1 cellular context compared by ENCODE assay signal in genomic region chr10:30549288-30549687, GRCh38.
TF ChIP-seq lines count a peak whose summit lies in the region.

No MANE protein-coding gene starts in this region.

TF ChIP-seq in HEK293, 187 proteins besides CTCF, POLR2A, EP300 and RAD21 (continued from another document):
- TF ChIP-seq ZNF518A (tag by site-specific recombination; conservative IDR thresholded peaks at IDR 0.05; ENCODE audit: low read depth) (peak; percentile 95), REST (tag by site-specific recombination; IDR thresholded peaks at IDR 0.05) (peak; percentile 76; the same call in 1 of the 2 replicates), RBAK (tag by site-specific recombination; IDR thresholded peaks at IDR 0.05) (0 out of 2 replicates have a peak, but pooled peaks have one; percentile 53), ZFP3 (tag by site-specific recombination; IDR thresholded peaks at IDR 0.05; ENCODE audit: low read depth) (0 out of 2 replicates have a peak, but pooled peaks have one; percentile 32), ZBTB21 (tag by site-specific recombination; IDR thresholded peaks at IDR 0.05) (peak; percentile 51; the same call in 1 of the 2 replicates), ZBTB11 (tag by site-specific recombination; conservative IDR thresholded peaks at IDR 0.05; ENCODE audit: low read depth) (peak; percentile 87), ZNF529 (tag by site-specific recombination; IDR thresholded peaks at IDR 0.05; ENCODE audit: insufficient replicate concordance) (peak; percentile 74), ZNF266 (tag by site-specific recombination; IDR thresholded peaks at IDR 0.05; ENCODE audit: low read depth) (peak; percentile 93), ZFP37 (tag by site-specific recombination; IDR thresholded peaks at IDR 0.05) (peak; percentile 75; the same call in 1 of the 2 replicates), ZNF639 (tag by site-specific recombination; IDR thresholded peaks at IDR 0.05) (0 out of 2 replicates have a peak, but pooled peaks have one; percentile 22), ZNF138 (tag by site-specific recombination; IDR thresholded peaks at IDR 0.05; ENCODE audit: borderline replicate concordance) (0 out of 2 replicates have a peak, but pooled peaks have one; percentile 44), ZNF791 (tag by site-specific recombination; IDR thresholded peaks at IDR 0.05) (peak; percentile 47; the same call in 1 of the 2 replicates), ZNF433 (tag by site-specific recombination; IDR thresholded peaks at IDR 0.05; ENCODE audit: low read depth) (peak; percentile 89), ZNF501 (tag by site-specific recombination; IDR thresholded peaks at IDR 0.05) (0 out of 2 replicates have a peak, but pooled peaks have one; percentile 71), ZNF426 (tag by site-specific recombination; IDR thresholded peaks at IDR 0.05) (peak; percentile 92), ZNF140 (tag by site-specific recombination; IDR thresholded peaks at IDR 0.05) (peak; percentile 86; the same call in 1 of the 2 replicates), ZNF654 (tag by site-specific recombination; IDR thresholded peaks at IDR 0.05; ENCODE audit: low read depth) (peak; percentile 49), ZNF121 (tag by site-specific recombination; IDR thresholded peaks at IDR 0.05) (0 out of 2 replicates have a peak, but pooled peaks have one; percentile 36), KLF7 (tag by site-specific recombination; IDR thresholded peaks at IDR 0.05; ENCODE audit: borderline replicate concordance) (peak; percentile 26; the same call in 1 of the 2 replicates), MZF1 (tag by site-specific recombination; IDR thresholded peaks at IDR 0.05; ENCODE audit: borderline replicate concordance) (peak; percentile 23; the same call in 1 of the 2 replicates), ZXDB (tag by site-specific recombination; IDR thresholded peaks at IDR 0.05) (peak; percentile 85)
